10 cellular contexts compared by ENCODE assay signal in the genomic region with DNA sequence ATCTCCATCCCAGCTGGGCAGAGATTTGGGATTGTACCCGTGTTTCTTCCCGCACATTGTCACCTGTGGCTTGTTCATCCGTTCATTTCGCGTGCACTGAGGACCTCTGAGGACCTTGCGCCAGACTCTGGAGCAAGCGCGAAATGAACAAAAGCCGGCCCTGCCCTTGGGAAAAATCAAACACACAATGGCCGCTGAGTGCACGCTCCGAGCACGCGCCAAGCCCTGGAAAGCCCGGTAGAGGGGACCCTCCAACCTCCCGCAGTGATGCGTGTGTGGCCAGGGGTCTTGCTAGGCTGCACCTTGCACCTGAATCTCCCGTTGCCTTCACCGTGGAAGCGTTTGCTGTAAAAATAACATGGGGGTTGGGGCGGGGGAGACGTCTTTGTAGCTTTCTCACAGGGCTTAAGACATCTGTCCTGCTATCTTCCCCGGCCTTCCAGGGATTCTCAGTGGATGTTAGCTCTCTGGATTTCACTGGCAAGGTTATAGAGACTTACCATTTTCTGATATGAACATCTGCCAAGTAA. TPM values are rescaled to one million over a fixed set of nuclear protein-coding genes. Genes with fewer than 3 reads are reported as not detected.
A peak's percentile ranks its signal among the peaks of the same experiment; 100 is the strongest.
DNase-seq lines count a peak whose midpoint lies in the region; ATAC-seq, FAIRE-seq and TF ChIP-seq lines count a peak whose summit lies in the region.
"Had no signal": no experiment of that assay in that cellular context is flagged by ENCODE, and none has a peak within 500 bp of the region (broad histone marks: within the 10 kb centered on the region; RNA-seq: fewer than 3 reads in every experiment).

No MANE protein-coding gene starts in this region.

- POLR2A ChIA-PET in activated CD4-positive, alpha-beta memory T cell treated with anti-CD3 and anti-CD28 coated beads, Interleukin-2, amount 10 ng/mL, durations not matched to agents 7 days and 5 days (lab: Charles Lee) = interaction anchor here (0.6 to 2.3 kb wide), 4 partner anchors 37 to 162 kb away, joined by 4 to 8 read pairs (median 6); partner anchors contain the start of genes ZNF777 and ZNF783
- POLR2A ChIA-PET in activated CD4-positive, alpha-beta memory T cell treated with anti-CD3 and anti-CD28 coated beads for 36 hours (lab: Charles Lee) = interaction anchor here (0.8 to 1.7 kb wide), 3 partner anchors 37 to 201 kb away, joined by 4 to 6 read pairs (median 5); partner anchors contain the start of gene ZNF783

- intact Hi-C loops in activated CD4-positive, alpha-beta memory T cell treated with anti-CD3 and anti-CD28 coated beads for 36 hours (cut with micrococcal nuclease) = loop anchor here (2.0 to 5.0 kb wide), 3 partner anchors 161 to 436 kb away; partner anchors contain the start of genes ZNF398 and ZNF783
- intact Hi-C loops in mucosa of descending colon (cut with DNase I, micrococcal nuclease) (no loop called here), kidney (cut with DNase I) (no loop called here)

- H3K36me3 ChIP-seq in keratinocyte (ENCODE audit: control insufficient read depth in 2 of 2, extremely low read depth in 1 of 2, insufficient read depth in 2 of 2, low read length in 2 of 2) = peaks cover 0 to under 1% of the 10 kb centered on the region in 2 experiments
- H3K36me3 ChIP-seq in smooth muscle cell (ENCODE audit: low read depth) = no peaks in the 10 kb centered on the region
- H3K36me3 ChIP-seq in mucosa of descending colon (ENCODE audit: low read depth) = no peaks in the 10 kb centered on the region
- no peaks in the 10 kb centered on the region for H3K36me3 ChIP-seq in kidney (ENCODE audit: control insufficient read depth in 1 of 2, insufficient read depth in 2 of 2, low read length in 2 of 2)

- H4K20me1 ChIP-seq in keratinocyte (ENCODE audit: control insufficient read depth, extremely low read depth, insufficient read depth, low read length) (no peaks in the 10 kb centered on the region), smooth muscle cell (ENCODE audit: low read depth) (peaks cover 5% of the 10 kb centered on the region)

- H3K4me3 ChIP-seq in keratinocyte (ENCODE audit: control insufficient read depth in 2 of 3, extremely low read depth in 1 of 3, insufficient read depth in 2 of 3, low read depth in 1 of 3, low read length in 3 of 3) = no peak overlapping the region
- no peak overlapping the region for H3K4me3 ChIP-seq in smooth muscle cell
- H3K4me3 ChIP-seq in mucosa of descending colon = no peak overlapping the region
- no peak overlapping the region for H3K4me3 ChIP-seq in kidney (ENCODE audit: low read length in 2 of 2)

- no peak overlapping the region for H3K27ac ChIP-seq in keratinocyte (ENCODE audit: control insufficient read depth, insufficient read depth, low read length)
- no peak overlapping the region for H3K27ac ChIP-seq in smooth muscle cell (ENCODE audit: low read depth)
- H3K27ac ChIP-seq in kidney (ENCODE audit: low read depth in 2 of 2, low read length in 2 of 2) = no peak overlapping the region
- H3K27ac ChIP-seq: foreskin keratinocyte had no signal

- H3K79me2 ChIP-seq in keratinocyte (ENCODE audit: control insufficient read depth, insufficient read depth, low read length) (no peaks in the 10 kb centered on the region), smooth muscle cell (ENCODE audit: low read depth) (no peaks in the 10 kb centered on the region)

- H3K27me3 ChIP-seq in keratinocyte (ENCODE audit: control insufficient read depth, extremely low read depth, insufficient read depth, low read length) (no peaks in the 10 kb centered on the region), smooth muscle cell (ENCODE audit: low read depth) (no peaks in the 10 kb centered on the region)
- H3K27me3 ChIP-seq: foreskin keratinocyte had no signal

- TF ChIP-seq CTCF in keratinocyte (optimal IDR thresholded peaks at IDR 0.05 in 1 of 3, IDR thresholded peaks at IDR 0.05 in 1 of 3, conservative IDR thresholded peaks at IDR 0.05 in 1 of 3; ENCODE audit: extremely low read depth in 1 of 3, insufficient read depth in 2 of 3, low read length in 3 of 3) = no peak
- no peak for TF ChIP-seq CTCF in smooth muscle cell (IDR thresholded peaks at IDR 0.05; ENCODE audit: borderline replicate concordance, insufficient read depth, poor library complexity, severe bottlenecking)
- TF ChIP-seq CTCF in mucosa of descending colon (IDR thresholded peaks at IDR 0.05) = no peak
- no peak for TF ChIP-seq CTCF in kidney (IDR thresholded peaks at IDR 0.05; ENCODE audit: borderline replicate concordance, extremely low read depth, insufficient read depth)

- ATAC-seq in mucosa of descending colon = no peak

- 93% methylated on average over 23 of the region's 23 CpGs for WGBS in smooth muscle cell (ENCODE audit: low lambda C conversion rate)

- H3K27me3 Mint-ChIP-seq in activated CD4-positive, alpha-beta memory T cell treated with anti-CD3 and anti-CD28 coated beads, Interleukin-2, amount 10 ng/mL, durations not matched to agents 7 days and 5 days = peaks cover 3% of the 10 kb centered on the region
- H3K27me3 Mint-ChIP-seq in activated CD4-positive, alpha-beta memory T cell treated with anti-CD3 and anti-CD28 coated beads for 36 hours = no peaks in the 10 kb centered on the region
- H3K27me3 Mint-ChIP-seq in activated naive CD8-positive, alpha-beta T cell treated with anti-CD3 and anti-CD28 coated beads for 36 hours = peaks cover 4% of the 10 kb centered on the region

- no peak for DNase-seq in activated CD4-positive, alpha-beta memory T cell treated with anti-CD3 and anti-CD28 coated beads, Interleukin-2, amount 10 ng/mL, durations not matched to agents 7 days and 5 days
- no peak for DNase-seq in activated CD4-positive, alpha-beta memory T cell treated with anti-CD3 and anti-CD28 coated beads for 36 hours
- no peak for DNase-seq in activated naive CD8-positive, alpha-beta T cell treated with anti-CD3 and anti-CD28 coated beads for 36 hours
- no peak for DNase-seq in keratinocyte (ENCODE audit: low read depth, low spot score)
- no peak for DNase-seq in smooth muscle cell (lab: John Stamatoyannopoulos, UW; ENCODE audit: unreplicated experiment)
- no peak for DNase-seq in mucosa of descending colon
- DNase-seq in kidney = no peak
- no peak for DNase-seq in NCI-H1105 (lab: John Stamatoyannopoulos, UW)
- DNase-seq: NCI-H2081 treated with DMSO at 0.1 percent for 48 hours had no signal

- no peak overlapping the region for H3K9ac ChIP-seq in keratinocyte (ENCODE audit: control insufficient read depth, extremely low read depth, insufficient read depth, low read length)
- no peak overlapping the region for H3K9ac ChIP-seq in smooth muscle cell (ENCODE audit: low read depth)
- H3K9ac ChIP-seq in kidney (ENCODE audit: low read length in 2 of 2) = no peak overlapping the region

- H3K4me3 Mint-ChIP-seq in activated CD4-positive, alpha-beta memory T cell treated with anti-CD3 and anti-CD28 coated beads, Interleukin-2, amount 10 ng/mL, durations not matched to agents 7 days and 5 days = peak overlapping the region; percentile 17
- no peak overlapping the region for H3K4me3 Mint-ChIP-seq in activated CD4-positive, alpha-beta memory T cell treated with anti-CD3 and anti-CD28 coated beads for 36 hours
- peak overlapping the region; percentile 25 for H3K4me3 Mint-ChIP-seq in activated naive CD8-positive, alpha-beta T cell treated with anti-CD3 and anti-CD28 coated beads for 36 hours

- no peaks in the 10 kb centered on the region for H3K9me1 ChIP-seq in keratinocyte (ENCODE audit: control insufficient read depth, extremely low read depth, insufficient read depth, low read length)

- CTCF ChIA-PET in activated CD4-positive, alpha-beta memory T cell treated with anti-CD3 and anti-CD28 coated beads, Interleukin-2, amount 10 ng/mL, durations not matched to agents 7 days and 5 days (lab: Charles Lee) = interaction anchor here (0.7 to 2.3 kb wide), 16 partner anchors 9 to 276 kb away, joined by 3 to 20 read pairs (median 5); partner anchors contain the start of genes ZNF398, ZNF777 and ZNF783
- CTCF ChIA-PET in activated CD4-positive, alpha-beta memory T cell treated with anti-CD3 and anti-CD28 coated beads for 36 hours (lab: Charles Lee) = interaction anchor here (0.7 to 2.7 kb wide), 18 partner anchors 8 to 319 kb away, joined by 3 to 21 read pairs (median 6); partner anchors contain the start of genes ZNF398, ZNF777 and ZNF783

- dilution Hi-C loops in keratinocyte (cut with MboI; ENCODE audit: extremely low pct_ligation_motif_present, low sequenced_read_pairs) = no loop called here

- H3K4me2 ChIP-seq in keratinocyte (ENCODE audit: control insufficient read depth, extremely low read depth, insufficient read depth, low read depth, low read length) (peak overlapping the region; percentile 46), smooth muscle cell (peak overlapping the region; percentile 96)

- no peaks in the 10 kb centered on the region for H3K4me1 ChIP-seq in keratinocyte (ENCODE audit: control insufficient read depth, extremely low read depth, insufficient read depth, low read length)
- peaks cover 5% of the 10 kb centered on the region for H3K4me1 ChIP-seq in smooth muscle cell (ENCODE audit: low read depth)
- no peaks in the 10 kb centered on the region for H3K4me1 ChIP-seq in mucosa of descending colon (ENCODE audit: low read depth)
- no peaks in the 10 kb centered on the region for H3K4me1 ChIP-seq in kidney (ENCODE audit: control insufficient read depth in 1 of 2, insufficient read depth in 1 of 2, low read depth in 1 of 2, low read length in 2 of 2)
- H3K4me1 ChIP-seq: foreskin keratinocyte had no signal

- H3K9me3 ChIP-seq in keratinocyte (ENCODE audit: control insufficient read depth, low read depth, low read length) = no peaks in the 10 kb centered on the region
- H3K9me3 ChIP-seq in smooth muscle cell (replicated peaks; ENCODE audit: low read depth) = no peaks in the 10 kb centered on the region
- H3K9me3 ChIP-seq in mucosa of descending colon = no peaks in the 10 kb centered on the region
- no peaks in the 10 kb centered on the region for H3K9me3 ChIP-seq in kidney (ENCODE audit: control insufficient read depth in 1 of 2, low read length in 2 of 2)

- no peaks in the 10 kb centered on the region for H3K9me3 Mint-ChIP-seq in activated CD4-positive, alpha-beta memory T cell treated with anti-CD3 and anti-CD28 coated beads, Interleukin-2, amount 10 ng/mL, durations not matched to agents 7 days and 5 days
- no peaks in the 10 kb centered on the region for H3K9me3 Mint-ChIP-seq in activated CD4-positive, alpha-beta memory T cell treated with anti-CD3 and anti-CD28 coated beads for 36 hours
- no peaks in the 10 kb centered on the region for H3K9me3 Mint-ChIP-seq in activated naive CD8-positive, alpha-beta T cell treated with anti-CD3 and anti-CD28 coated beads for 36 hours

- H2AFZ ChIP-seq in keratinocyte (ENCODE audit: control insufficient read depth, low read length) = no peak overlapping the region
- H2AFZ ChIP-seq in smooth muscle cell (ENCODE audit: low read depth) = no peak overlapping the region

- H3K27ac Mint-ChIP-seq in activated CD4-positive, alpha-beta memory T cell treated with anti-CD3 and anti-CD28 coated beads, Interleukin-2, amount 10 ng/mL, durations not matched to agents 7 days and 5 days = no peak overlapping the region
- H3K27ac Mint-ChIP-seq in activated CD4-positive, alpha-beta memory T cell treated with anti-CD3 and anti-CD28 coated beads for 36 hours = no peak overlapping the region
- no peak overlapping the region for H3K27ac Mint-ChIP-seq in activated naive CD8-positive, alpha-beta T cell treated with anti-CD3 and anti-CD28 coated beads for 36 hours

- FAIRE-seq in keratinocyte (lab: Jason Lieb, UNC) (no peak), kidney (lab: Jason Lieb, UNC) (no peak)

- peaks cover 7% of the 10 kb centered on the region for H3K4me1 Mint-ChIP-seq in activated CD4-positive, alpha-beta memory T cell treated with anti-CD3 and anti-CD28 coated beads, Interleukin-2, amount 10 ng/mL, durations not matched to agents 7 days and 5 days
- H3K4me1 Mint-ChIP-seq in activated CD4-positive, alpha-beta memory T cell treated with anti-CD3 and anti-CD28 coated beads for 36 hours (ENCODE audit: low read depth) = peaks cover 9% of the 10 kb centered on the region
- peaks cover 5% of the 10 kb centered on the region for H3K4me1 Mint-ChIP-seq in activated naive CD8-positive, alpha-beta T cell treated with anti-CD3 and anti-CD28 coated beads for 36 hours

- H3F3A ChIP-seq in smooth muscle cell (ENCODE audit: low read depth) = peaks cover 7% of the 10 kb centered on the region

- H3K36me3 Mint-ChIP-seq in activated CD4-positive, alpha-beta memory T cell treated with anti-CD3 and anti-CD28 coated beads, Interleukin-2, amount 10 ng/mL, durations not matched to agents 7 days and 5 days (ENCODE audit: low read depth) = peaks cover 2% of the 10 kb centered on the region
- no peaks in the 10 kb centered on the region for H3K36me3 Mint-ChIP-seq in activated CD4-positive, alpha-beta memory T cell treated with anti-CD3 and anti-CD28 coated beads for 36 hours
- H3K36me3 Mint-ChIP-seq in activated naive CD8-positive, alpha-beta T cell treated with anti-CD3 and anti-CD28 coated beads for 36 hours = no peaks in the 10 kb centered on the region

RNA-seq across cellular contexts. Expression of gene ZNF777, which starts 37.4 kb away (rescaled TPM):
- total RNA-seq in activated CD4-positive, alpha-beta memory T cell treated with anti-CD3 and anti-CD28 coated beads, Interleukin-2, amount 10 ng/mL, durations not matched to agents 7 days and 5 days = 10 to 100 TPM; 11.7 to 11.8 TPM
- total RNA-seq in activated CD4-positive, alpha-beta memory T cell treated with anti-CD3 and anti-CD28 coated beads for 36 hours = 10 to 100 TPM; 10.1 to 11.4 TPM
- 10 to 100 TPM; 18.9 to 19.3 TPM for total RNA-seq in activated naive CD8-positive, alpha-beta T cell treated with anti-CD3 and anti-CD28 coated beads for 36 hours
- polyA plus RNA-seq in keratinocyte (4.8 to 8.9 TPM (median 5.6 TPM) in 3 replicates), smooth muscle cell (13.0 and 14.9 TPM in 2 replicates), kidney (ENCODE audit: insufficient read depth, low read depth, low replicate concordance) (8.2 TPM)
- polyA plus RNA-seq in keratinocyte (2011; ENCODE audit: low read depth) = 6.2 TPM
- polyA plus RNA-seq in keratinocyte (2011; cell fraction: cytosol; rRNA removed) = 4.2 and 8.1 TPM in 2 replicates
- polyA plus RNA-seq in keratinocyte (2011; cell fraction: nucleus; rRNA removed) = 6.2 and 8.2 TPM in 2 replicates
- 5.7 and 13.2 TPM in 2 replicates for polyA plus RNA-seq in keratinocyte (2012; ENCODE audit: low replicate concordance)
- polyA minus RNA-seq in keratinocyte = 4.2 to 7.9 TPM (median 5.4 TPM) in 3 replicates
- polyA minus RNA-seq in keratinocyte (2011; cell fraction: cytosol; rRNA and poly(A)+ RNA removed) = 15.3 TPM
- 6.2 and 6.6 TPM in 2 replicates for polyA minus RNA-seq in keratinocyte (2011; cell fraction: nucleus; rRNA and poly(A)+ RNA removed)
- total RNA-seq in smooth muscle cell (4.9 and 7.8 TPM in 2 replicates), mucosa of descending colon (10 to 100 TPM in 2 of 3 donors, 1 to 10 TPM in 1; 9.6 to 12.2 (median 10.0) TPM), kidney (12.9 TPM)
